31 cellular contexts compared by ENCODE assay signal in the genomic region with DNA sequence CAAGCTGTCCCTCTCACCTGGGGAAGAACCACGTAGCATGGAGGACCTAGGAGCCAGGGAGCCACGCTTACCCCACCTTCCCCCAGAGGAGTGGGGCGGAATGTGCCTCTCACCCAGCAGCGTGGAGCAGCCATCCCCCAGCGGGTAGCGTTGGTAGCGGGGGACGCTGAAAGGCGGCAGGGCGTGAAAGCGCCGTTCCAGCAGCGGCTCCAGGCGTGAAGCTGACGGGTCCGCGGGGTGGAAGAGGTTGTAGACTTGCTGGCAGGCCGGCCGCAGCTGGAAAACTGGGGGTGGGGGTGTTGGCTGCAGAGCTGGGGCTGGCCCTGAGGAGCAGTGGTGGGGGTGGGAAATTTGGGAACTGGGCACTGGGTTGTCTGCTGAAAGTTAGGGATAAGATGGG. TPM values are rescaled to one million over a fixed set of nuclear protein-coding genes. Genes with fewer than 3 reads are reported as not detected.
DNase-seq lines count a peak whose midpoint lies in the region; ATAC-seq, FAIRE-seq and TF ChIP-seq lines count a peak whose summit lies in the region.
"Had no signal": no experiment of that assay in that cellular context is flagged by ENCODE, and none has a peak within 500 bp of the region (broad histone marks: within the 10 kb centered on the region; RNA-seq: fewer than 3 reads in every experiment).

No MANE protein-coding gene starts in this region.

- ATAC-seq in psoas muscle (no peak), GM18505 (IDR thresholded peaks at IDR 0.05; ENCODE audit: unreplicated experiment) (no peak)
- ATAC-seq: HCT116, Panc1 had no signal

- no peak for FAIRE-seq in kidney (lab: Jason Lieb, UNC)
- FAIRE-seq: GM12878, H1, HTR-8/SVneo had no signal

- no peaks in the 10 kb centered on the region for H3K36me3 Mint-ChIP-seq in T-helper 2 cell treated with Interferon-gamma antibody and Interleukin-4, amounts not matched to agents 5 μg/mL and 100 μg/mL, for 36 hours (ENCODE audit: low read depth)
- H3K36me3 Mint-ChIP-seq: CD14-positive monocyte had no signal

- H3K27ac Mint-ChIP-seq in T-helper 2 cell treated with Interferon-gamma antibody and Interleukin-4, amounts not matched to agents 5 μg/mL and 100 μg/mL, for 36 hours = peak overlapping the region; percentile 45
- H3K27ac Mint-ChIP-seq: CD14-positive monocyte had no signal

- intact Hi-C loops in kidney (cut with DNase I) (no loop called here), psoas muscle (cut with DNase I) (no loop called here)

- H3K36me3 ChIP-seq in H7 (replicated peaks; ENCODE audit: control insufficient read depth, insufficient read depth, low read length) (no peaks in the 10 kb centered on the region), kidney (ENCODE audit: control insufficient read depth in 1 of 2, insufficient read depth in 2 of 2, low read length in 2 of 2) (peaks cover 0 to 2% of the 10 kb centered on the region in 2 donors), psoas muscle (ENCODE audit: insufficient read depth in 1 of 2, low read depth in 1 of 2) (peaks cover 0 to 17% of the 10 kb centered on the region in 2 donors)
- H3K36me3 ChIP-seq: BE2C had no signal

- 82 to 84% (median 82%) methylated on average over 19 of the region's 19 CpGs for WGBS in psoas muscle, 3 donors

- H3K9ac ChIP-seq in kidney (ENCODE audit: low read length in 2 of 2) = no peak overlapping the region

- H3K4me1 ChIP-seq in kidney (ENCODE audit: control insufficient read depth in 1 of 2, insufficient read depth in 1 of 2, low read depth in 1 of 2, low read length in 2 of 2) (peaks cover 0 to 18% of the 10 kb centered on the region in 2 donors), psoas muscle (peaks cover 23% of the 10 kb centered on the region)
- H3K4me1 ChIP-seq: BE2C had no signal

- H3K4me3 Mint-ChIP-seq in T-helper 2 cell treated with Interferon-gamma antibody and Interleukin-4, amounts not matched to agents 5 μg/mL and 100 μg/mL, for 36 hours = no peak overlapping the region
- H3K4me3 Mint-ChIP-seq: CD14-positive monocyte; CD8-positive, alpha-beta memory T cell had no signal

- H3K9me3 Mint-ChIP-seq in T-helper 2 cell treated with Interferon-gamma antibody and Interleukin-4, amounts not matched to agents 5 μg/mL and 100 μg/mL, for 36 hours = no peaks in the 10 kb centered on the region
- H3K9me3 Mint-ChIP-seq: CD14-positive monocyte; CD8-positive, alpha-beta memory T cell had no signal

- no peak for TF ChIP-seq CTCF in kidney (IDR thresholded peaks at IDR 0.05; ENCODE audit: borderline replicate concordance, extremely low read depth, insufficient read depth)
- TF ChIP-seq CTCF in psoas muscle (IDR thresholded peaks at IDR 0.05) = no peak

- no peaks in the 10 kb centered on the region for H3K4me1 Mint-ChIP-seq in T-helper 2 cell treated with Interferon-gamma antibody and Interleukin-4, amounts not matched to agents 5 μg/mL and 100 μg/mL, for 36 hours (ENCODE audit: low read depth)
- H3K4me1 Mint-ChIP-seq: CD14-positive monocyte; CD8-positive, alpha-beta memory T cell had no signal

- no peak for DNase-seq in T-helper 2 cell treated with Interferon-gamma antibody and Interleukin-4, amounts not matched to agents 5 μg/mL and 100 μg/mL, for 36 hours (ENCODE audit: low spot score)
- DNase-seq in T-helper 2 cell (no peak), H7 (peak; percentile 79), kidney (peak; percentile 75), psoas muscle (peak; percentile 4 to 19), activated gamma-delta T cell (lab: John Stamatoyannopoulos, UW) (no peak), nucleus accumbens (lab: John Stamatoyannopoulos, UW) (no peak)
- DNase-seq: 8988T, ACHN, BE2C, DMS 273 treated with DMSO at 0.1 percent for 48 hours, DMS79, EL, GDM1, KG1, MM.1S, NCI-H2029, NCI-H446, NCI-H524 treated with DMSO at 0.1 percent for 48 hours, NCI-H774, SIG-M5 had no signal

- H3K27me3 ChIP-seq in H7 (ENCODE audit: control insufficient read depth, insufficient read depth, low read length) = no peaks in the 10 kb centered on the region
- no peaks in the 10 kb centered on the region for H3K27me3 ChIP-seq in psoas muscle (ENCODE audit: insufficient read depth in 3 of 3, low read length in 2 of 3)
- H3K27me3 ChIP-seq: BE2C had no signal

- TF ChIP-seq POLR2A in GM18505 (IDR thresholded peaks at IDR 0.05; ENCODE audit: borderline replicate concordance, extremely low read depth, insufficient read depth, insufficient read length) = no peak

- no peak overlapping the region for H3K4me3 ChIP-seq in H7 (ENCODE audit: insufficient read depth, low read depth, low read length)
- no peak overlapping the region for H3K4me3 ChIP-seq in kidney (ENCODE audit: low read length in 2 of 2)
- H3K4me3 ChIP-seq in psoas muscle = no peak overlapping the region
- H3K4me3 ChIP-seq: SK-N-MC had no signal

- H3K9me3 ChIP-seq in kidney (ENCODE audit: control insufficient read depth in 1 of 2, low read length in 2 of 2) = no peaks in the 10 kb centered on the region
- H3K9me3 ChIP-seq in psoas muscle = no peaks in the 10 kb centered on the region
- H3K9me3 ChIP-seq: BE2C had no signal

- H3K27ac ChIP-seq in kidney (ENCODE audit: low read depth in 2 of 2, low read length in 2 of 2) (no peak overlapping the region), psoas muscle (no peak overlapping the region)
- H3K27ac ChIP-seq: RWPE1, SK-N-MC had no signal

- no peaks in the 10 kb centered on the region for H3K27me3 Mint-ChIP-seq in T-helper 2 cell treated with Interferon-gamma antibody and Interleukin-4, amounts not matched to agents 5 μg/mL and 100 μg/mL, for 36 hours (ENCODE audit: low read depth)
- H3K27me3 Mint-ChIP-seq: CD8-positive, alpha-beta memory T cell had no signal

RNA-seq across cellular contexts. Expression of a gene that starts 11.9 kb away (rescaled TPM):
- 203 and 220 TPM in 2 replicates for total RNA-seq in H7 (2014; rRNA removed; shearing (Covaris generic))
- 168 TPM for total RNA-seq in kidney
- polyA plus RNA-seq in kidney (ENCODE audit: insufficient read depth, low read depth, low replicate concordance) = 362 TPM
- total RNA-seq in psoas muscle = 100 to 1,000 TPM; 113 to 130 (median 117) TPM
- 100 to 1,000 TPM; 161 to 193 (median 187) TPM for polyA plus RNA-seq in psoas muscle

RNA-seq across cellular contexts. Expression of a gene that starts 17.3 kb away (rescaled TPM):
- total RNA-seq in H7 (2014; rRNA removed; shearing (Covaris generic)) = 17.8 and 23.4 TPM in 2 replicates
- total RNA-seq in kidney (22.9 TPM), psoas muscle (10 to 100 TPM in 1 of 4 donors, 1 to 10 TPM in 3; 6.4 to 12.0 (median 8.5) TPM)
- polyA plus RNA-seq in kidney (ENCODE audit: insufficient read depth, low read depth, low replicate concordance) (27.5 TPM), psoas muscle (10 to 100 TPM in 2 of 3 donors, 1 to 10 TPM in 1; 7.0 to 25.3 (median 19.5) TPM)

RNA-seq across cellular contexts. Expression of a gene that starts 26.1 kb away (rescaled TPM):
- 1.7 and 3.0 TPM in 2 replicates for total RNA-seq in H7 (2014; rRNA removed; shearing (Covaris generic))
- 7.6 TPM for total RNA-seq in kidney
- polyA plus RNA-seq in kidney (ENCODE audit: insufficient read depth, low read depth, low replicate concordance) = 4.6 TPM
- total RNA-seq in psoas muscle = under 1 TPM; 0.47 to 0.97 (median 0.78) TPM
- polyA plus RNA-seq in psoas muscle = 1 to 10 TPM in 1 of 3 donors, under 1 TPM in 2; 0.56 to 1.1 (median 0.62) TPM

Comparison
In these comparisons a context has a peak if more than half of its experiments do, and no peak if none do; other contexts are left out.
1. DNase-seq: peak in H7 (single experiment), kidney (single experiment) and psoas muscle (2 of 2); none in T-helper 2 cell treated with Interferon-gamma antibody and Interleukin-4, amounts not matched to agents 5 μg/mL and 100 μg/mL, for 36 hours (single experiment), T-helper 2 cell (0 of 5), activated gamma-delta T cell (single experiment) and nucleus accumbens (0 of 56).